In genomic region chr2:152370783-152371182, GRCh38 we compare ENCODE assay signal across 22 cellular contexts. TPM values are rescaled to one million over a fixed set of nuclear protein-coding genes. Genes with fewer than 3 reads are reported as not detected.
DNase-seq lines count a peak whose midpoint lies in the region; ATAC-seq, FAIRE-seq and TF ChIP-seq lines count a peak whose summit lies in the region.
"Had no signal": no experiment of that assay in that cellular context is flagged by ENCODE, and none has a peak within 500 bp of the region (broad histone marks: within the 10 kb centered on the region; RNA-seq: fewer than 3 reads in every experiment).

No MANE protein-coding gene starts in this region.

- H3K9me3 ChIP-seq in left lung (no peaks in the 10 kb centered on the region), kidney (ENCODE audit: control insufficient read depth in 1 of 2, low read length in 2 of 2) (no peaks in the 10 kb centered on the region)

- H3K27ac ChIP-seq in left lung (no peak overlapping the region), kidney (ENCODE audit: low read depth in 2 of 2, low read length in 2 of 2) (no peak overlapping the region)
- H3K27ac ChIP-seq: BLaER1 had no signal

- DNase-seq in Caki2 (ENCODE audit: low read depth) (peak; percentile 8), amniotic epithelial cell (ENCODE audit: low read depth) (peak; percentile 34), left lung (no peak), renal cortical epithelial cell (ENCODE audit: low read depth) (peak; percentile 21), kidney (no peak)
- DNase-seq in activated naive CD4-positive, alpha-beta T cell treated with Interleukin-2 at 50 U/mL for 16 hours: no peak
- DNase-seq: CD4-positive, CD25-positive, alpha-beta regulatory T cell; DMS53; GM23248; H7; Karpas-422; NCI-H1092; NCI-H1417 treated with DMSO at 0.1 percent for 48 hours; NCI-H187; NCI-H2107; NCI-H510A; NCI-H69; RPMI8226; SHP77 treated with DMSO at 0.1 percent for 48 hours had no signal

- ATAC-seq in left lung: peak; percentile 54
- no peak for ATAC-seq in esophagus mucosa

- no peak for FAIRE-seq in kidney (lab: Jason Lieb, UNC)
- FAIRE-seq: D721Med had no signal

- H3K4me3 ChIP-seq in left lung: no peak overlapping the region
- H3K4me3 ChIP-seq in kidney (ENCODE audit: low read length in 2 of 2): no peak overlapping the region
- H3K4me3 ChIP-seq: BLaER1, GM23248 had no signal

- H3K9ac ChIP-seq in kidney (ENCODE audit: low read length in 2 of 2): no peak overlapping the region
- H3K9ac ChIP-seq: BLaER1, GM23248 had no signal

- no peaks in the 10 kb centered on the region for H3K4me1 ChIP-seq in left lung
- H3K4me1 ChIP-seq in kidney (ENCODE audit: control insufficient read depth in 1 of 2, insufficient read depth in 1 of 2, low read depth in 1 of 2, low read length in 2 of 2): peaks cover 0 to 5% of the 10 kb centered on the region in 2 donors
- H3K4me1 ChIP-seq: BLaER1 had no signal

- H3K36me3 ChIP-seq in left lung (no peaks in the 10 kb centered on the region), kidney (ENCODE audit: control insufficient read depth in 1 of 2, insufficient read depth in 2 of 2, low read length in 2 of 2) (no peaks in the 10 kb centered on the region)

- in situ Hi-C loops in Caki2 (cut with HindIII; ENCODE audit: low pct_unique_long_range_greater_than_20kb, low sequenced_read_pairs): no loop called here

- H3K27me3 ChIP-seq in left lung: no peaks in the 10 kb centered on the region
- H3K27me3 ChIP-seq: BLaER1 had no signal

- TF ChIP-seq CTCF in left lung (IDR thresholded peaks at IDR 0.05) (no peak), kidney (IDR thresholded peaks at IDR 0.05; ENCODE audit: borderline replicate concordance, extremely low read depth, insufficient read depth) (no peak)

- intact Hi-C loops in left lung (cut with DNase I): no loop called here
- intact Hi-C loops in kidney (cut with DNase I): no loop called here

RNA-seq across cellular contexts. Expression of gene FMNL2, which starts 35.8 kb away (rescaled TPM):
- 15.8 and 16.4 TPM in 2 replicates for total RNA-seq in Caki2 (2014; rRNA removed; shearing (Covaris generic); ENCODE audit: low replicate concordance)
- total RNA-seq in left lung (10 to 100 TPM; 36.3 to 47.6 TPM), renal cortical epithelial cell (59.0 and 69.7 TPM in 2 replicates), esophagus mucosa (12.4 TPM), kidney (39.1 TPM)
- 10.7 TPM for polyA plus RNA-seq in kidney (ENCODE audit: insufficient read depth, low read depth, low replicate concordance)

Comparison
In these comparisons a context has a peak if more than half of its experiments do, and no peak if none do; other contexts are left out.
1. DNase-seq: peak in Caki2 (single experiment), amniotic epithelial cell (single experiment) and renal cortical epithelial cell (single experiment); none in left lung (0 of 2), activated naive CD4-positive, alpha-beta T cell treated with Interleukin-2 at 50 U/mL for 16 hours (single experiment) and kidney (single experiment).